ENCODE assay signal across 2 cellular contexts in genomic region chr1:193562121-193562520, GRCh38.
TF ChIP-seq lines count a peak whose summit lies in the region.

No MANE protein-coding gene starts in this region.

TF ChIP-seq in GM23338, 12 proteins besides CTCF, POLR2A, EP300 and RAD21:
- TF ChIP-seq NANOG (IDR thresholded peaks at IDR 0.05; ENCODE audit: borderline replicate concordance) (0 out of 2 replicates have a peak, but pooled peaks have one; percentile 6), REST (IDR thresholded peaks at IDR 0.05; ENCODE audit: unreplicated experiment) (no peak)

TF ChIP-seq in H1, 55 proteins besides CTCF, POLR2A, EP300 and RAD21:
- TF ChIP-seq TEAD4 (IDR thresholded peaks at IDR 0.05; ENCODE audit: low read depth, low read length): peak; percentile 92
- no peak for TF ChIP-seq CBX5 (IDR thresholded peaks at IDR 0.05; ENCODE audit: low read depth, low read length)
- no peak for TF ChIP-seq CHD2 (IDR thresholded peaks at IDR 0.05; ENCODE audit: low read length)
- no peak for TF ChIP-seq SIN3A (conservative IDR thresholded peaks at IDR 0.05 in 1 of 2, IDR thresholded peaks at IDR 0.05 in 1 of 2; ENCODE audit: low read depth in 1 of 2, low read length in 2 of 2)
- TF ChIP-seq HDAC2 (IDR thresholded peaks at IDR 0.05; ENCODE audit: borderline replicate concordance in 1 of 2, low read depth in 2 of 2, low read length in 2 of 2): no peak
- TF ChIP-seq RXRA (IDR thresholded peaks at IDR 0.05; ENCODE audit: insufficient read depth, low read depth, low read length): no peak
- no peak for TF ChIP-seq SAP30 (IDR thresholded peaks at IDR 0.05; ENCODE audit: insufficient read depth, insufficient replicate concordance, low read length)
- no peak for TF ChIP-seq ATF2 (IDR thresholded peaks at IDR 0.05; ENCODE audit: low read length)
- no peak for TF ChIP-seq CBX8 (IDR thresholded peaks at IDR 0.05; ENCODE audit: borderline replicate concordance, low read depth, low read length)
